Comparison of ENCODE assay signal across 10 cellular contexts in the genomic region with DNA sequence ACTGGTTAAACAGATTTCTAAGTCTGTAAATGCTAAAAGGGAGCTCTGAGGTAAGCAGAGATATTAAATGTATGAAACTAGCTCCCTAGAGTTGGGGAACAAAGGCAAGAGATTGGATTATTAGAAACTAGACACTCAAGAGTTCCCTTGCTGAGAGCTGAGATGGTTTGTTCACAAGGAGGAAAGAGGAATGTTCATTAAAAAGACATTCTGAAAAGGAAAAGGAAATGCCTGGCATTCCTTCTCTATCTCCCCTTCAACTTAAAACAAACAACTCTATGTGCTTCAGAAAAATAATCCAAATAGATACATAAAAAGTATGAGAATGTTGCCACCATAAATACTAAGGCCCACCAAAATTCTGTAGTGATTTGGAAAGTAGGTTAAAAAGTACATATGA.
DNase-seq lines count a peak whose midpoint lies in the region; ATAC-seq and TF ChIP-seq lines count a peak whose summit lies in the region.
"Had no signal": no experiment of that assay in that cellular context is flagged by ENCODE, and none has a peak within 500 bp of the region (broad histone marks: within the 10 kb centered on the region; RNA-seq: fewer than 3 reads in every experiment).

No MANE protein-coding gene starts in this region.

- peaks cover 40% of the 10 kb centered on the region for H3K4me1 Mint-ChIP-seq in nephron

- TF ChIP-seq EP300 in Ishikawa (IDR thresholded peaks at IDR 0.05; ENCODE audit: borderline replicate concordance) = peak; percentile 63

- H3K9me3 Mint-ChIP-seq in nephron = no peaks in the 10 kb centered on the region

- TF ChIP-seq CTCF in nephron (IDR thresholded peaks at IDR 0.05; ENCODE audit: unreplicated experiment in 3 of 3) = no peak

- H3K36me3 Mint-ChIP-seq in nephron (ENCODE audit: low read depth) = no peaks in the 10 kb centered on the region

- peak overlapping the region; percentile 79 to 87 (median 81) for H3K27ac Mint-ChIP-seq in nephron
- H3K27ac Mint-ChIP-seq: brain had no signal

- peak overlapping the region; percentile 16 for H3K27ac ChIP-seq in epithelial cell of prostate
- H3K27ac ChIP-seq: C4-2B had no signal

- ATAC-seq in HG02623 (IDR thresholded peaks at IDR 0.05; ENCODE audit: unreplicated experiment) = no peak
- ATAC-seq in HG03432 (IDR thresholded peaks at IDR 0.05; ENCODE audit: unreplicated experiment) = no peak

- H3K4me3 Mint-ChIP-seq in nephron = no peak overlapping the region
- H3K4me3 Mint-ChIP-seq: brain had no signal

- no peaks in the 10 kb centered on the region for H3K27me3 Mint-ChIP-seq in nephron (ENCODE audit: low read depth)
- H3K27me3 Mint-ChIP-seq: brain had no signal

- TF ChIP-seq RAD21 in Ishikawa (IDR thresholded peaks at IDR 0.05; ENCODE audit: low read depth) = no peak

- DNase-seq in AG08395 (ENCODE audit: low spot score) (peak; percentile 56), epithelial cell of prostate (ENCODE audit: low read depth, low spot score) (no peak), NCI-H2196 treated with DMSO at 0.1 percent for 48 hours (lab: John Stamatoyannopoulos, UW; ENCODE audit: unreplicated experiment) (no peak), retina (no peak)

TF ChIP-seq in Ishikawa, 13 proteins besides CTCF, POLR2A, EP300 and RAD21:
- TF ChIP-seq MAX (IDR thresholded peaks at IDR 0.05) = no peak
- TF ChIP-seq CEBPB (IDR thresholded peaks at IDR 0.05) = no peak
- no peak for TF ChIP-seq TAF1 (IDR thresholded peaks at IDR 0.05; ENCODE audit: low read depth)
- TF ChIP-seq USF1 (IDR thresholded peaks at IDR 0.05) = no peak
- TF ChIP-seq NFIC (IDR thresholded peaks at IDR 0.05) = no peak
- no peak for TF ChIP-seq CREB1 (IDR thresholded peaks at IDR 0.05; ENCODE audit: low read depth)
- TF ChIP-seq FOXM1 (IDR thresholded peaks at IDR 0.05; ENCODE audit: borderline replicate concordance, low read depth) = peak; percentile 54; the same call in 1 of the 2 replicates
- no peak for TF ChIP-seq YY1 (IDR thresholded peaks at IDR 0.05; ENCODE audit: low read depth)
- TF ChIP-seq REST (IDR thresholded peaks at IDR 0.05; ENCODE audit: low read depth) = no peak
- no peak for TF ChIP-seq ZBTB7A (IDR thresholded peaks at IDR 0.05; ENCODE audit: low read depth)
- TF ChIP-seq TEAD4 (IDR thresholded peaks at IDR 0.05) = peak; percentile 84
- no peak for TF ChIP-seq EGR1 (IDR thresholded peaks at IDR 0.05)
- peak; percentile 38; the same call in 1 of the 2 replicates for TF ChIP-seq TCF12 (IDR thresholded peaks at IDR 0.05; ENCODE audit: low read depth)
TF ChIP-seq in Ishikawa: peak in this region for 3.
